8 cellular contexts compared by ENCODE assay signal in genomic region chr21:44337941-44338895, GRCh38. TPM values are rescaled to one million over a fixed set of nuclear protein-coding genes. Genes with fewer than 3 reads are reported as not detected.
DNase-seq lines count a peak whose midpoint lies in the region; ATAC-seq and TF ChIP-seq lines count a peak whose summit lies in the region.

No MANE protein-coding gene starts in this region.

- H3K4me3 ChIP-seq in Panc1 (ENCODE audit: low read depth in 2 of 2, low read length in 2 of 2) (peak overlapping the region; percentile 33 to 50), breast epithelium (peak overlapping the region; percentile 44 to 89 (median 71)), iPS DF 6.9 (ENCODE audit: low read length) (peak overlapping the region; percentile 32; the same call in 1 of the 2 replicates)

- no peak for TF ChIP-seq POLR2A in breast epithelium (IDR thresholded peaks at IDR 0.05)

- intact Hi-C loops in Panc1 (cut with micrococcal nuclease; ENCODE audit: unreplicated experiment) = no loop called here
- intact Hi-C loops in breast epithelium (cut with DNase I; ENCODE audit: low total_unique reads) = no loop called here

- H3K36me3 ChIP-seq in Panc1 (ENCODE audit: control insufficient read depth, insufficient read depth, low read length) (no peaks in the 10 kb centered on the region), breast epithelium (no peaks in the 10 kb centered on the region), iPS DF 6.9 (ENCODE audit: control insufficient read depth, insufficient read depth, low read length) (no peaks in the 10 kb centered on the region; the same call in 1 of the 2 replicates)

- CTCF ChIA-PET in Panc1 (lab: Charles Lee) = no interaction called here

- H3K27ac ChIP-seq in Panc1 (ENCODE audit: low read length) (peak overlapping the region; percentile 44; the same call in 1 of the 2 replicates), breast epithelium (peak overlapping the region; percentile 99), iPS DF 6.9 (ENCODE audit: low read length) (no peak overlapping the region)

- no peaks in the 10 kb centered on the region for H3K9me3 ChIP-seq in Panc1 (ENCODE audit: control insufficient read depth, insufficient read depth, low read depth, low read length)
- H3K9me3 ChIP-seq in breast epithelium = no peaks in the 10 kb centered on the region
- no peaks in the 10 kb centered on the region for H3K9me3 ChIP-seq in iPS DF 6.9 (ENCODE audit: control insufficient read depth, insufficient read depth, low read length)

- DNase-seq in COLO668 (lab: John Stamatoyannopoulos, UW; ENCODE audit: unreplicated experiment) = peak; percentile 68
- peak; percentile 64 for DNase-seq in HT-29 (ENCODE audit: low spot score)
- peak; percentile 17 for DNase-seq in Panc1 (ENCODE audit: low read depth, low spot score)
- DNase-seq in breast epithelium (ENCODE audit: low spot score in 2 of 2) = peak in 1 of 2 donors; percentile 78
- no peak for DNase-seq in iPS DF 6.9 (ENCODE audit: low read depth, low spot score)
- DNase-seq in retina = peak; percentile 87
- DNase-seq in NCI-H1694 treated with DMSO at 0.1 percent for 48 hours (lab: John Stamatoyannopoulos, UW) = no peak

- BruUV-seq in Panc1 (replicated peaks; lab: Mats Ljungman, UMichigan) = no TSS peak

- no CpG with 5 or more reads among the region's 47 CpGs for WGBS in iPS DF 6.9 (ENCODE audit: insufficient coverage, insufficient read length)

- in situ Hi-C loops in Panc1 (cut with HindIII; ENCODE audit: low pct_unique_long_range_greater_than_20kb, low sequenced_read_pairs) = no loop called here

- POLR2A ChIA-PET in Panc1 (lab: Charles Lee) = no interaction called here

- ATAC-seq in Panc1 (peak; percentile 59), HG02973 (IDR thresholded peaks at IDR 0.05; ENCODE audit: unreplicated experiment) (no peak)

- H3K4me1 ChIP-seq in Panc1 (ENCODE audit: control insufficient read depth, insufficient read depth, low read length) (peaks cover 4% of the 10 kb centered on the region; the same call in 1 of the 2 replicates), breast epithelium (peaks cover 0 to 7% of the 10 kb centered on the region in 2 donors), iPS DF 6.9 (ENCODE audit: control insufficient read depth, insufficient read depth, low read length) (no peaks in the 10 kb centered on the region; the same call in 1 of the 2 replicates)

- peak; percentile 59; the same call in 1 of the 2 replicates for TF ChIP-seq CTCF in Panc1 (IDR thresholded peaks at IDR 0.05)
- TF ChIP-seq CTCF in breast epithelium (IDR thresholded peaks at IDR 0.05) = peak in 2 of 3 donors; percentile 34 to 50

- H3K27me3 ChIP-seq in Panc1 (ENCODE audit: control insufficient read depth, insufficient read depth, low read length) (no peaks in the 10 kb centered on the region), breast epithelium (no peaks in the 10 kb centered on the region), iPS DF 6.9 (ENCODE audit: control insufficient read depth, insufficient read depth, low read length) (no peaks in the 10 kb centered on the region)

RNA-seq across cellular contexts. Expression of gene CFAP410, which starts 1.0 kb away (rescaled TPM):
- 21.7 and 21.8 TPM in 2 replicates for total RNA-seq in HT-29 (2014; rRNA removed; shearing (Covaris generic))
- 11.8 TPM for total RNA-seq in Panc1 (2021; ENCODE audit: unreplicated experiment)
- 21.0 TPM for polyA plus RNA-seq in Panc1 (2012; ENCODE audit: insufficient read length)
- total RNA-seq in breast epithelium = 10 to 100 TPM; 22.2 to 31.1 (median 27.8) TPM

RNA-seq across cellular contexts. Expression of gene TRPM2, which starts 15.2 kb away (rescaled TPM):
- total RNA-seq in HT-29 (2014; rRNA removed; shearing (Covaris generic)) = 0.60 TPM in 1 of 2 replicates, not detected in the other
- total RNA-seq in Panc1 (2021; ENCODE audit: unreplicated experiment) (0.26 TPM), breast epithelium (1 to 10 TPM; 4.3 to 7.9 (median 7.2) TPM)
- polyA plus RNA-seq in Panc1 (2012; ENCODE audit: insufficient read length) = 0.21 TPM

RNA-seq across cellular contexts. Expression of gene PFKL, which starts 38.4 kb away (rescaled TPM):
- 142 and 154 TPM in 2 replicates for total RNA-seq in HT-29 (2014; rRNA removed; shearing (Covaris generic))
- total RNA-seq in Panc1 (2021; ENCODE audit: unreplicated experiment) = 70.1 TPM
- polyA plus RNA-seq in Panc1 (2012; ENCODE audit: insufficient read length) = 123 TPM
- 100 to 1,000 TPM in 1 of 3 donors, 10 to 100 TPM in 2; 80.9 to 101 (median 97.9) TPM for total RNA-seq in breast epithelium

RNA-seq across cellular contexts. Expression of gene AIRE, which starts 52.5 kb away (rescaled TPM):
- total RNA-seq in HT-29 (2014; rRNA removed; shearing (Covaris generic)) = not detected in 2 replicates
- total RNA-seq in Panc1 (2021; ENCODE audit: unreplicated experiment) (not detected), breast epithelium (not detected)
- polyA plus RNA-seq in Panc1 (2012; ENCODE audit: insufficient read length) = not detected

Comparison
In these comparisons a context has a peak if more than half of its experiments do, and no peak if none do; other contexts are left out.
1. DNase-seq: peak in COLO668 (single experiment), HT-29 (single experiment), Panc1 (single experiment) and retina (single experiment); none in iPS DF 6.9 (single experiment) and NCI-H1694 treated with DMSO at 0.1 percent for 48 hours (single experiment).
2. Peak in every context shown above with its lines, with median percentiles within 50 percentile points of each other: H3K4me3 ChIP-seq.